8 cellular contexts compared by ENCODE assay signal in genomic region chr5:62578540-62578939, GRCh38. TPM values are rescaled to one million over a fixed set of nuclear protein-coding genes. Genes with fewer than 3 reads are reported as not detected.
A peak's percentile ranks its signal among the peaks of the same experiment; 100 is the strongest.
DNase-seq lines count a peak whose midpoint lies in the region; ATAC-seq and TF ChIP-seq lines count a peak whose summit lies in the region.

Gene LRRC70 (plus strand): TSS chr5:62578819. CDS start chr5:62579439, 620 bp downstream.

- peaks cover 10% of the 10 kb centered on the region; the same call in 1 of the 2 replicates for H3K36me3 ChIP-seq in Karpas-422 (ENCODE audit: insufficient read depth, low read length)
- no peaks in the 10 kb centered on the region for H3K36me3 ChIP-seq in neural progenitor cell

- DNase-seq in Karpas-422 (peak; percentile 87), choroid plexus epithelial cell (ENCODE audit: low read depth) (peak; percentile 95), neural progenitor cell (ENCODE audit: low spot score) (peak; percentile 21), GM03348 (ENCODE audit: low spot score) (no peak), 8988T (no peak)
- no peak for DNase-seq in effector CD8-positive, alpha-beta T cell (lab: John Stamatoyannopoulos, UW)

- H3K27me3 ChIP-seq in Karpas-422 (ENCODE audit: low read length): no peaks in the 10 kb centered on the region
- no peaks in the 10 kb centered on the region for H3K27me3 ChIP-seq in neural progenitor cell

- no peak for TF ChIP-seq POLR2A in GM18505 (IDR thresholded peaks at IDR 0.05; ENCODE audit: borderline replicate concordance, extremely low read depth, insufficient read depth, insufficient read length)

- H3K4me2 ChIP-seq in Karpas-422 (ENCODE audit: low read depth, low read length, poor library complexity, severe bottlenecking) (peak within 1 kb of the TSS; percentile 51), neural progenitor cell (no peak within 1 kb of the TSS)

- H3K9me3 Mint-ChIP-seq in neural progenitor cell: no peaks in the 10 kb centered on the region

- no peak within 1 kb of the TSS for H3K4me3 ChIP-seq in Karpas-422 (ENCODE audit: low read length)
- H3K4me3 ChIP-seq in choroid plexus epithelial cell (ENCODE audit: low read depth, low read length): no peak within 1 kb of the TSS
- H3K4me3 ChIP-seq in neural progenitor cell: no peak within 1 kb of the TSS

- TF ChIP-seq CTCF in choroid plexus epithelial cell (conservative IDR thresholded peaks at IDR 0.05; ENCODE audit: low read depth, low read length) (no peak), neural progenitor cell (IDR thresholded peaks at IDR 0.05) (no peak)

- H2AFZ ChIP-seq in Karpas-422 (ENCODE audit: low read length): no peak within 1 kb of the TSS
- H2AFZ ChIP-seq in neural progenitor cell (replicated peaks): no peak within 1 kb of the TSS

- H3F3A ChIP-seq in neural progenitor cell (ENCODE audit: low read depth): no peaks in the 10 kb centered on the region

- H3K9me2 ChIP-seq in Karpas-422 (replicated peaks; ENCODE audit: insufficient read depth, low read length): no peaks in the 10 kb centered on the region; the same call in 1 of the 2 replicates

- no peaks in the 10 kb centered on the region for H3K9me3 ChIP-seq in Karpas-422 (ENCODE audit: low read length)
- no peaks in the 10 kb centered on the region for H3K9me3 ChIP-seq in neural progenitor cell (ENCODE audit: low read depth)

- no peak within 1 kb of the TSS for H3K9ac ChIP-seq in Karpas-422 (ENCODE audit: low read length)
- H3K9ac ChIP-seq in neural progenitor cell: no peak within 1 kb of the TSS

- H3K79me2 ChIP-seq in Karpas-422 (ENCODE audit: low read length) (peaks cover 26% of the 10 kb centered on the region), neural progenitor cell (ENCODE audit: low read depth) (no peaks in the 10 kb centered on the region)

- no peaks in the 10 kb centered on the region for H3K27me3 Mint-ChIP-seq in neural progenitor cell (ENCODE audit: insufficient read depth, low read depth)

- H3K36me3 Mint-ChIP-seq in neural progenitor cell: peaks cover 5% of the 10 kb centered on the region

- H3K27ac ChIP-seq in Karpas-422 (ENCODE audit: low read length) (peak within 1 kb of the TSS; percentile 20; the same call in 1 of the 2 replicates), neural progenitor cell (no peak within 1 kb of the TSS)

- ATAC-seq in GM18505 (IDR thresholded peaks at IDR 0.05; ENCODE audit: unreplicated experiment): peak; percentile 84
- ATAC-seq in GM21619 (IDR thresholded peaks at IDR 0.05; ENCODE audit: unreplicated experiment): peak; percentile 84

- H4K20me1 ChIP-seq in Karpas-422 (ENCODE audit: insufficient read depth, low read depth, low read length): no peaks in the 10 kb centered on the region
- H4K20me1 ChIP-seq in neural progenitor cell (ENCODE audit: low read depth): peaks cover 8% of the 10 kb centered on the region

- H3K4me3 Mint-ChIP-seq in neural progenitor cell: no peak within 1 kb of the TSS

- H3K4me1 ChIP-seq in Karpas-422 (ENCODE audit: low read length): peaks cover 11% of the 10 kb centered on the region
- peaks cover 8% of the 10 kb centered on the region for H3K4me1 ChIP-seq in neural progenitor cell

- peaks cover 17% of the 10 kb centered on the region for H3K4me1 Mint-ChIP-seq in neural progenitor cell

- H3K27ac Mint-ChIP-seq in neural progenitor cell: no peak within 1 kb of the TSS

RNA-seq across cellular contexts. Expression of gene LRRC70, which starts in this region (rescaled TPM):
- 2.7 and 6.5 TPM in 2 replicates for total RNA-seq in Karpas-422 (2014; rRNA removed; shearing (Covaris generic); ENCODE audit: low replicate concordance)
- 0.79 and 1.2 TPM in 2 replicates for total RNA-seq in neural progenitor cell (ENCODE audit: low replicate concordance)

Comparison
In these comparisons a context has a peak if more than half of its experiments do, and no peak if none do; other contexts are left out.
1. DNase-seq: peak in Karpas-422 (single experiment), choroid plexus epithelial cell (single experiment) and neural progenitor cell (single experiment); none in effector CD8-positive, alpha-beta T cell (single experiment), GM03348 (single experiment) and 8988T (single experiment).